9 cellular contexts compared by ENCODE assay signal in the genomic region with DNA sequence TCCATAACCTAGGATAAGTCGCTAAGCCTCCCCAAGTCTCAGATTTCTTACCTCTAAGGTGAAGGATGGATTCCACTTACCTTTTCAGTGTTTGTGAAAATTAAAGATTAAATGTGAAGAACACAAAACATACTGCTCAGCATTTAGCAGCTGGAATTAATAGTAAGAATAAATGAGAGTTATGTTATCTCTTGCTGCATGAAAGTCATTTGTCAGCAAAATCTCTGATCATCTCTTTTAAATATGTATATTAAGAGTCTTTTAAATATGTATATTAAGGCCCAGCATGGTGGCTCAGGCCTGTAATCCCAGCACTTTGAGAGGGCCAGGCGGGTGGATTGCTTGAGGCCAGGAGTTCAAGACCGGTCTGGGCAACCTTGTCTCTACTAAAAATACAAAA.
"Had no signal": no experiment of that assay in that cellular context is flagged by ENCODE, and none has a peak within 500 bp of the region (broad histone marks: within the 10 kb centered on the region; RNA-seq: fewer than 3 reads in every experiment).

No MANE protein-coding gene starts in this region.

- H3K27me3 ChIP-seq: breast epithelium, gastrocnemius medialis, right atrium auricular region, thyroid gland had no signal

- H3K36me3 ChIP-seq: breast epithelium, gastrocnemius medialis, thyroid gland had no signal

- H3K9me3 ChIP-seq: breast epithelium, gastrocnemius medialis, left ventricle myocardium inferior, right atrium auricular region, thyroid gland had no signal

- H3K4me3 ChIP-seq: thyroid gland had no signal

- DNase-seq: activated CD8-positive, alpha-beta memory T cell treated with anti-CD3 and anti-CD28 coated beads for 24 hours; activated naive CD4-positive, alpha-beta T cell; dermis blood vessel endothelial cell; gastrocnemius medialis; left ventricle myocardium inferior; thyroid gland had no signal

- H3K4me1 ChIP-seq: breast epithelium had no signal

- H3K27ac ChIP-seq: epithelial cell of prostate, thyroid gland had no signal
